In the genomic region with DNA sequence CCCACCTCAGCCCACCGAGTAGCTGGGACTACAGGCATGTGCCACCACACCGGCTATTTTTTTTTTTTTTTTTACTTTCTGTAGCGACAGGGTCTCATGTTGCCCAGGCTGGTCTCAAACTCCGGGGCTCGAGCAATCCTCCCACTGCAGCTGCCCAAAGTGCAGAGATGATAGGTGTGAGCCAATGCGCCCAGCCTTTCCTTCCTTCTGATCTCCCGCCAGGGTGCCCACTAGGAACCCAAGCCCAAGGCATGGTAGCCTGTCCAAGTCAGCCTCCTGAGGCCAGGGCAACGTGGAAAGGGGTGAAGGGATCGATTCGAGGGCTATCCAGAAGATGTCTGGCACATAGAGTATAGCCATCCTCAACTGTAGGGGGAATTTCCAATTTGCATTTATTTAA, we compare ENCODE assay signal across 5 cellular contexts.
"Had no signal": no experiment of that assay in that cellular context is flagged by ENCODE, and none has a peak within 500 bp of the region (broad histone marks: within the 10 kb centered on the region; RNA-seq: fewer than 3 reads in every experiment).

No MANE protein-coding gene starts in this region.

- ATAC-seq: GM23338, HepG2 had no signal

- H3K4me1 Mint-ChIP-seq: GM23338, H9, IgD-negative memory B cell had no signal

- H3K4me3 ChIP-seq: GM23338 had no signal

- DNase-seq: H9, HCEC 1CT had no signal

- H3K4me3 Mint-ChIP-seq: GM23338, H9, IgD-negative memory B cell had no signal

- H3K27ac Mint-ChIP-seq: GM23338, H9, IgD-negative memory B cell had no signal
